In genomic region chr3:153164009-153164550, GRCh38 we compare ENCODE assay signal across 8 cellular contexts. TPM values are rescaled to one million over a fixed set of nuclear protein-coding genes. Genes with fewer than 3 reads are reported as not detected.
DNase-seq lines count a peak whose midpoint lies in the region; ATAC-seq and TF ChIP-seq lines count a peak whose summit lies in the region.

No MANE protein-coding gene starts in this region.

- H3K27me3 ChIP-seq in muscle layer of duodenum (ENCODE audit: low read depth, low read length): no peaks in the 10 kb centered on the region

- no peaks in the 10 kb centered on the region for H3K9me3 ChIP-seq in muscle layer of duodenum (ENCODE audit: control insufficient read depth in 1 of 2, low read length in 2 of 2)

- no peaks in the 10 kb centered on the region for H3K27me3 Mint-ChIP-seq in IgD-negative memory B cell
- H3K27me3 Mint-ChIP-seq in chondrocyte (ENCODE audit: low read depth): no peaks in the 10 kb centered on the region

- H3K36me3 ChIP-seq in muscle layer of duodenum (ENCODE audit: control insufficient read depth in 1 of 2, insufficient read depth in 2 of 2, low read length in 2 of 2): no peaks in the 10 kb centered on the region

- peak overlapping the region; percentile 85 for H3K27ac ChIP-seq in muscle layer of duodenum (ENCODE audit: low read length)

- no peak for ATAC-seq in HG03159 (IDR thresholded peaks at IDR 0.05; ENCODE audit: unreplicated experiment)

- no peak for DNase-seq in AG04449 (ENCODE audit: low read depth, low spot score)
- DNase-seq in chondrocyte (ENCODE audit: low spot score): no peak
- no peak for DNase-seq in GDM1 (lab: John Stamatoyannopoulos, UW)
- DNase-seq in MV-4-11 (lab: John Stamatoyannopoulos, UW): no peak
- DNase-seq in DMS53 treated with DMSO at 0.1 percent for 48 hours (lab: John Stamatoyannopoulos, UW; ENCODE audit: unreplicated experiment): no peak

- TF ChIP-seq CTCF in AG04449 (IDR thresholded peaks at IDR 0.05; ENCODE audit: insufficient read depth, low read length, missing control alignments) (no peak), chondrocyte (IDR thresholded peaks at IDR 0.05) (no peak)

- H3K9me3 Mint-ChIP-seq in IgD-negative memory B cell (no peaks in the 10 kb centered on the region), chondrocyte (ENCODE audit: low read depth) (no peaks in the 10 kb centered on the region)

- peaks cover 44 to 46% (median 46%) of the 10 kb centered on the region in 3 donors for H3K4me1 Mint-ChIP-seq in IgD-negative memory B cell
- H3K4me1 Mint-ChIP-seq in chondrocyte (ENCODE audit: low read depth): peaks cover 50% of the 10 kb centered on the region

- H3K4me1 ChIP-seq in muscle layer of duodenum (ENCODE audit: control insufficient read depth in 1 of 2, insufficient read depth in 2 of 2, low read length in 2 of 2): peaks cover 13 to 21% of the 10 kb centered on the region in 2 donors

- peak overlapping the region in 2 of 3 donors; percentile 76 to 88 for H3K27ac Mint-ChIP-seq in IgD-negative memory B cell
- peak overlapping the region; percentile 96 for H3K27ac Mint-ChIP-seq in chondrocyte (ENCODE audit: unreplicated experiment)

- H3K4me3 ChIP-seq in AG04449 (ENCODE audit: low read depth, low read length) (peak overlapping the region; percentile 96), muscle layer of duodenum (ENCODE audit: low read depth in 1 of 2, low read length in 2 of 2) (peak overlapping the region; percentile 86 to 88)

- no peaks in the 10 kb centered on the region for H3K36me3 Mint-ChIP-seq in IgD-negative memory B cell
- H3K36me3 Mint-ChIP-seq in chondrocyte (ENCODE audit: low read depth): no peaks in the 10 kb centered on the region

- POLR2A ChIA-PET in AG04449 (lab: Yijun Ruan, JAX): no interaction called here

- CTCF ChIA-PET in AG04449 (lab: Yijun Ruan, JAX): interaction anchor here (0.6 to 10.4 kb wide), 16 partner anchors 20 to 604 kb away, joined by 3 to 91 read pairs (median 4); no protein-coding TSS in a partner anchor

- H3K4me3 Mint-ChIP-seq in IgD-negative memory B cell (peak overlapping the region; percentile 95 to 100 (median 98)), chondrocyte (ENCODE audit: unreplicated experiment) (peak overlapping the region; percentile 96)

RNA-seq across cellular contexts. Expression of gene RAP2B, which starts 2.1 kb away (rescaled TPM):
- polyA plus RNA-seq in IgD-negative memory B cell: 9.8 TPM
- 10.6 to 12.3 TPM (median 11.0 TPM) in 3 replicates for total RNA-seq in chondrocyte
